2 cellular contexts compared by ENCODE assay signal in genomic region chr5:139648205-139649081, GRCh38.
A peak's percentile ranks its signal among the peaks of the same experiment; 100 is the strongest.
TF ChIP-seq lines count a peak whose summit lies in the region.

Gene CXXC5 (plus strand): TSS chr5:139648349. CDS start chr5:139680524, 32,175 bp downstream.

TF ChIP-seq in HEK293, 187 proteins besides CTCF, POLR2A, EP300 and RAD21 (continued from another document and continues in another):
- peak; percentile 77 for TF ChIP-seq ZBTB26 (tag by site-specific recombination; optimal IDR thresholded peaks at IDR 0.05)
- TF ChIP-seq ZNF354C (tag by site-specific recombination; IDR thresholded peaks at IDR 0.05; ENCODE audit: borderline replicate concordance, low read depth), result no peak
- TF ChIP-seq, protein P1, sequence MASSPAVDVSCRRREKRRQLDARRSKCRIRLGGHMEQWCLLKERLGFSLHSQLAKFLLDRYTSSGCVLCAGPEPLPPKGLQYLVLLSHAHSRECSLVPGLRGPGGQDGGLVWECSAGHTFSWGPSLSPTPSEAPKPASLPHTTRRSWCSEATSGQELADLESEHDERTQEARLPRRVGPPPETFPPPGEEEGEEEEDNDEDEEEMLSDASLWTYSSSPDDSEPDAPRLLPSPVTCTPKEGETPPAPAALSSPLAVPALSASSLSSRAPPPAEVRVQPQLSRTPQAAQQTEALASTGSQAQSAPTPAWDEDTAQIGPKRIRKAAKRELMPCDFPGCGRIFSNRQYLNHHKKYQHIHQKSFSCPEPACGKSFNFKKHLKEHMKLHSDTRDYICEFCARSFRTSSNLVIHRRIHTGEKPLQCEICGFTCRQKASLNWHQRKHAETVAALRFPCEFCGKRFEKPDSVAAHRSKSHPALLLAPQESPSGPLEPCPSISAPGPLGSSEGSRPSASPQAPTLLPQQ (tag by site-specific recombination; IDR thresholded peaks at IDR 0.05), result peak; percentile 56
- no peak for TF ChIP-seq ZNF549 (tag by site-specific recombination; IDR thresholded peaks at IDR 0.05)
- TF ChIP-seq ZNF843 (tag by site-specific recombination; IDR thresholded peaks at IDR 0.05), result 0 out of 2 replicates have a peak, but pooled peaks have one; percentile 12
- TF ChIP-seq PRDM1 (tag by site-specific recombination; IDR thresholded peaks at IDR 0.05), result no peak
- TF ChIP-seq ZBTB6 (tag by site-specific recombination; IDR thresholded peaks at IDR 0.05), result peak; percentile 83
- peak; percentile 68 for TF ChIP-seq ZNF596 (tag by site-specific recombination; IDR thresholded peaks at IDR 0.05)
- peak; percentile 73 for TF ChIP-seq ZSCAN30 (tag by site-specific recombination; IDR thresholded peaks at IDR 0.05)
- no peak for TF ChIP-seq ZNF558 (tag by site-specific recombination; IDR thresholded peaks at IDR 0.05)
- TF ChIP-seq, protein P2, sequence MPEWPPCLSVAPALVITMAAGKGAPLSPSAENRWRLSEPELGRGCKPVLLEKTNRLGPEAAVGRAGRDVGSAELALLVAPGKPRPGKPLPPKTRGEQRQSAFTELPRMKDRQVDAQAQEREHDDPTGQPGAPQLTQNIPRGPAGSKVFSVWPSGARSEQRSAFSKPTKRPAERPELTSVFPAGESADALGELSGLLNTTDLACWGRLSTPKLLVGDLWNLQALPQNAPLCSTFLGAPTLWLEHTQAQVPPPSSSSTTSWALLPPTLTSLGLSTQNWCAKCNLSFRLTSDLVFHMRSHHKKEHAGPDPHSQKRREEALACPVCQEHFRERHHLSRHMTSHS (tag by site-specific recombination; IDR thresholded peaks at IDR 0.05), result no peak
- TF ChIP-seq ZNF600 (tag by site-specific recombination; IDR thresholded peaks at IDR 0.05), result 0 out of 2 replicates have a peak, but pooled peaks have one; percentile 34
- no peak for TF ChIP-seq ZNF223 (tag by site-specific recombination; IDR thresholded peaks at IDR 0.05)
- TF ChIP-seq ZNF510 (tag by site-specific recombination; IDR thresholded peaks at IDR 0.05; ENCODE audit: insufficient replicate concordance), result no peak
- no peak for TF ChIP-seq ZNF701 (tag by site-specific recombination; IDR thresholded peaks at IDR 0.05)
- no peak for TF ChIP-seq MEIS1 (CRISPR knock-in tag; IDR thresholded peaks at IDR 0.05; ENCODE audit: borderline replicate concordance)
- peak; percentile 76; the same call in 1 of the 2 replicates for TF ChIP-seq KLF8 (tag by site-specific recombination; IDR thresholded peaks at IDR 0.05)
- 0 out of 2 replicates have a peak, but pooled peaks have one; percentile 29 for TF ChIP-seq KLF10 (tag by site-specific recombination; IDR thresholded peaks at IDR 0.05)
- peak; percentile 45; the same call in 1 of the 2 replicates for TF ChIP-seq GLIS1 (tag by site-specific recombination; IDR thresholded peaks at IDR 0.05)
- TF ChIP-seq YY2 (tag by site-specific recombination; IDR thresholded peaks at IDR 0.05), result 0 out of 2 replicates have a peak, but pooled peaks have one; percentile 47
- TF ChIP-seq ZNF76 (tag by site-specific recombination; IDR thresholded peaks at IDR 0.05; ENCODE audit: borderline replicate concordance, low read depth), result peak; percentile 46; the same call in 1 of the 2 replicates
- TF ChIP-seq, protein P3, sequence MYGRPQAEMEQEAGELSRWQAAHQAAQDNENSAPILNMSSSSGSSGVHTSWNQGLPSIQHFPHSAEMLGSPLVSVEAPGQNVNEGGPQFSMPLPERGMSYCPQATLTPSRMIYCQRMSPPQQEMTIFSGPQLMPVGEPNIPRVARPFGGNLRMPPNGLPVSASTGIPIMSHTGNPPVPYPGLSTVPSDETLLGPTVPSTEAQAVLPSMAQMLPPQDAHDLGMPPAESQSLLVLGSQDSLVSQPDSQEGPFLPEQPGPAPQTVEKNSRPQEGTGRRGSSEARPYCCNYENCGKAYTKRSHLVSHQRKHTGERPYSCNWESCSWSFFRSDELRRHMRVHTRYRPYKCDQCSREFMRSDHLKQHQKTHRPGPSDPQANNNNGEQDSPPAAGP (tag by site-specific recombination; IDR thresholded peaks at IDR 0.05), result peak; percentile 51; the same call in 1 of the 2 replicates
- TF ChIP-seq INSM2 (tag by site-specific recombination; IDR thresholded peaks at IDR 0.05), result 0 out of 2 replicates have a peak, but pooled peaks have one; percentile 23
- TF ChIP-seq YY1 (tag by site-specific recombination; IDR thresholded peaks at IDR 0.05), result peak; percentile 41; the same call in 1 of the 2 replicates

TF ChIP-seq in WTC11, 78 proteins besides CTCF, POLR2A, EP300 and RAD21 (continued from another document and continues in another):
- TF ChIP-seq, protein P4, sequence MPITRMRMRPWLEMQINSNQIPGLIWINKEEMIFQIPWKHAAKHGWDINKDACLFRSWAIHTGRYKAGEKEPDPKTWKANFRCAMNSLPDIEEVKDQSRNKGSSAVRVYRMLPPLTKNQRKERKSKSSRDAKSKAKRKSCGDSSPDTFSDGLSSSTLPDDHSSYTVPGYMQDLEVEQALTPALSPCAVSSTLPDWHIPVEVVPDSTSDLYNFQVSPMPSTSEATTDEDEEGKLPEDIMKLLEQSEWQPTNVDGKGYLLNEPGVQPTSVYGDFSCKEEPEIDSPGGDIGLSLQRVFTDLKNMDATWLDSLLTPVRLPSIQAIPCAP (CRISPR knock-in tag; IDR thresholded peaks at IDR 0.05), result no peak
- TF ChIP-seq NFYB (CRISPR knock-in tag; conservative IDR thresholded peaks at IDR 0.05; ENCODE audit: low read depth) (0 out of 2 replicates have a peak, but pooled peaks have one; percentile 16), STAT6 (CRISPR knock-in tag; conservative IDR thresholded peaks at IDR 0.05; ENCODE audit: low read depth) (no peak), ATF1 (CRISPR knock-in tag; IDR thresholded peaks at IDR 0.05) (no peak), CBFB (CRISPR knock-in tag; IDR thresholded peaks at IDR 0.05; ENCODE audit: low read depth) (no peak), MYBL2 (CRISPR knock-in tag; IDR thresholded peaks at IDR 0.05) (no peak), FOXK1 (CRISPR knock-in tag; IDR thresholded peaks at IDR 0.05) (no peak), KAT7 (CRISPR knock-in tag; IDR thresholded peaks at IDR 0.05; ENCODE audit: borderline replicate concordance) (no peak), PRRX2 (CRISPR knock-in tag; IDR thresholded peaks at IDR 0.05) (no peak), SMAD4 (CRISPR knock-in tag; IDR thresholded peaks at IDR 0.05) (no peak), ZNF671 (CRISPR knock-in tag; IDR thresholded peaks at IDR 0.05) (no peak), JUN (CRISPR knock-in tag; IDR thresholded peaks at IDR 0.05) (no peak), IRF2 (CRISPR knock-in tag; IDR thresholded peaks at IDR 0.05; ENCODE audit: borderline replicate concordance, low read depth) (no peak), GABPB1 (CRISPR knock-in tag; IDR thresholded peaks at IDR 0.05) (no peak), ZNF263 (CRISPR knock-in tag; IDR thresholded peaks at IDR 0.05; ENCODE audit: low read depth) (peak; percentile 53; the same call in 1 of the 2 replicates), ATF3 (CRISPR knock-in tag; conservative IDR thresholded peaks at IDR 0.05) (no peak), ZNF512 (CRISPR knock-in tag; IDR thresholded peaks at IDR 0.05; ENCODE audit: borderline replicate concordance) (no peak), E2F5 (CRISPR knock-in tag; IDR thresholded peaks at IDR 0.05) (no peak), ELF4 (CRISPR knock-in tag; IDR thresholded peaks at IDR 0.05; ENCODE audit: low read depth) (peak; percentile 46; the same call in 1 of the 2 replicates), ATF2 (CRISPR knock-in tag; IDR thresholded peaks at IDR 0.05; ENCODE audit: borderline replicate concordance, low read depth) (no peak)
- TF ChIP-seq, protein P5, sequence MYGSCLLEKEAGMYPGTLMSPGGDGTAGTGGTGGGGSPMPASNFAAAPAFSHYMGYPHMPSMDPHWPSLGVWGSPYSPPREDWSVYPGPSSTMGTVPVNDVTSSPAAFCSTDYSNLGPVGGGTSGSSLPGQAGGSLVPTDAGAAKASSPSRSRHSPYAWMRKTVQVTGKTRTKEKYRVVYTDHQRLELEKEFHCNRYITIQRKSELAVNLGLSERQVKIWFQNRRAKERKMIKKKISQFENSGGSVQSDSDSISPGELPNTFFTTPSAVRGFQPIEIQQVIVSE (CRISPR knock-in tag; IDR thresholded peaks at IDR 0.05; ENCODE audit: borderline replicate concordance), result no peak
- TF ChIP-seq, protein P6, sequence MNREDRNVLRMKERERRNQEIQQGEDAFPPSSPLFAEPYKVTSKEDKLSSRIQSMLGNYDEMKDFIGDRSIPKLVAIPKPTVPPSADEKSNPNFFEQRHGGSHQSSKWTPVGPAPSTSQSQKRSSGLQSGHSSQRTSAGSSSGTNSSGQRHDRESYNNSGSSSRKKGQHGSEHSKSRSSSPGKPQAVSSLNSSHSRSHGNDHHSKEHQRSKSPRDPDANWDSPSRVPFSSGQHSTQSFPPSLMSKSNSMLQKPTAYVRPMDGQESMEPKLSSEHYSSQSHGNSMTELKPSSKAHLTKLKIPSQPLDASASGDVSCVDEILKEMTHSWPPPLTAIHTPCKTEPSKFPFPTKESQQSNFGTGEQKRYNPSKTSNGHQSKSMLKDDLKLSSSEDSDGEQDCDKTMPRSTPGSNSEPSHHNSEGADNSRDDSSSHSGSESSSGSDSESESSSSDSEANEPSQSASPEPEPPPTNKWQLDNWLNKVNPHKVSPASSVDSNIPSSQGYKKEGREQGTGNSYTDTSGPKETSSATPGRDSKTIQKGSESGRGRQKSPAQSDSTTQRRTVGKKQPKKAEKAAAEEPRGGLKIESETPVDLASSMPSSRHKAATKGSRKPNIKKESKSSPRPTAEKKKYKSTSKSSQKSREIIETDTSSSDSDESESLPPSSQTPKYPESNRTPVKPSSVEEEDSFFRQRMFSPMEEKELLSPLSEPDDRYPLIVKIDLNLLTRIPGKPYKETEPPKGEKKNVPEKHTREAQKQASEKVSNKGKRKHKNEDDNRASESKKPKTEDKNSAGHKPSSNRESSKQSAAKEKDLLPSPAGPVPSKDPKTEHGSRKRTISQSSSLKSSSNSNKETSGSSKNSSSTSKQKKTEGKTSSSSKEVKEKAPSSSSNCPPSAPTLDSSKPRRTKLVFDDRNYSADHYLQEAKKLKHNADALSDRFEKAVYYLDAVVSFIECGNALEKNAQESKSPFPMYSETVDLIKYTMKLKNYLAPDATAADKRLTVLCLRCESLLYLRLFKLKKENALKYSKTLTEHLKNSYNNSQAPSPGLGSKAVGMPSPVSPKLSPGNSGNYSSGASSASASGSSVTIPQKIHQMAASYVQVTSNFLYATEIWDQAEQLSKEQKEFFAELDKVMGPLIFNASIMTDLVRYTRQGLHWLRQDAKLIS (CRISPR knock-in tag; IDR thresholded peaks at IDR 0.05; ENCODE audit: borderline replicate concordance), result no peak
- TF ChIP-seq, protein P7, sequence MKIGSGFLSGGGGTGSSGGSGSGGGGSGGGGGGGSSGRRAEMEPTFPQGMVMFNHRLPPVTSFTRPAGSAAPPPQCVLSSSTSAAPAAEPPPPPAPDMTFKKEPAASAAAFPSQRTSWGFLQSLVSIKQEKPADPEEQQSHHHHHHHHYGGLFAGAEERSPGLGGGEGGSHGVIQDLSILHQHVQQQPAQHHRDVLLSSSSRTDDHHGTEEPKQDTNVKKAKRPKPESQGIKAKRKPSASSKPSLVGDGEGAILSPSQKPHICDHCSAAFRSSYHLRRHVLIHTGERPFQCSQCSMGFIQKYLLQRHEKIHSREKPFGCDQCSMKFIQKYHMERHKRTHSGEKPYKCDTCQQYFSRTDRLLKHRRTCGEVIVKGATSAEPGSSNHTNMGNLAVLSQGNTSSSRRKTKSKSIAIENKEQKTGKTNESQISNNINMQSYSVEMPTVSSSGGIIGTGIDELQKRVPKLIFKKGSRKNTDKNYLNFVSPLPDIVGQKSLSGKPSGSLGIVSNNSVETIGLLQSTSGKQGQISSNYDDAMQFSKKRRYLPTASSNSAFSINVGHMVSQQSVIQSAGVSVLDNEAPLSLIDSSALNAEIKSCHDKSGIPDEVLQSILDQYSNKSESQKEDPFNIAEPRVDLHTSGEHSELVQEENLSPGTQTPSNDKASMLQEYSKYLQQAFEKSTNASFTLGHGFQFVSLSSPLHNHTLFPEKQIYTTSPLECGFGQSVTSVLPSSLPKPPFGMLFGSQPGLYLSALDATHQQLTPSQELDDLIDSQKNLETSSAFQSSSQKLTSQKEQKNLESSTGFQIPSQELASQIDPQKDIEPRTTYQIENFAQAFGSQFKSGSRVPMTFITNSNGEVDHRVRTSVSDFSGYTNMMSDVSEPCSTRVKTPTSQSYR (CRISPR knock-in tag; IDR thresholded peaks at IDR 0.05), result no peak
